8 cellular contexts compared by ENCODE assay signal in the genomic region with DNA sequence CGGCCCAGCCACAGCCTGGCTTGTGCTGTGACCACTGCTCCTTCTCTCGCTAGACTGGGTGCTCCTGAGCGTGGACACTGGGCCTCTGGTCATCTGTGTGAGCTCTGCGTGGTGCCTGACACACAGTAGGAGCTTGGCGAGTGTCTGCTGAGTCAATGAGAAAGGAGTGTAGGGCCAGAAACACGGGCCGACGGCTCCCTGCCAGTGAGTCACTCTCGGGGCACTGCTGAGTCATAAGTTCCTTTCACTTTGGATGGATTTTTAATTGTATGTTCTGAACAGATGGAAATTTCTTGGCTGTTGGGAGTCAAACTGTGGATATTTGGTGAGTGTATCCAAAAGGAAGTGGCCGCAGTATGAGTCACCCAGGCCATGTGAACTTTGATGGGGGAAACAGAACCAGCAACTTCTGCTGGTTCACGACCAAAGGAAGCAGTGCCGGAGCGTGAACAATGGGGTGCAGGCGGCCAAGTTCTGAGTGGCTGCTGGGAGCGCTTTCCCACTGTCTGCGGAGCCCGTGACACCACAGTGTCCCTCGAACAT. TPM values are rescaled to one million over a fixed set of nuclear protein-coding genes. Genes with fewer than 3 reads are reported as not detected.
DNase-seq lines count a peak whose midpoint lies in the region; ATAC-seq and TF ChIP-seq lines count a peak whose summit lies in the region.

No MANE protein-coding gene starts in this region.

- peak; percentile 93 for DNase-seq in GM03348 (ENCODE audit: low spot score)
- DNase-seq in Peyer's patch: peak in 2 of 3 donors; percentile 26 to 77
- DNase-seq in astrocyte of the spinal cord (ENCODE audit: low read depth, low spot score): peak; percentile 99
- DNase-seq in hypothalamus (lab: John Stamatoyannopoulos, UW): peak in 41 of 51 donors; percentile 5 to 85 (median 45)
- no peak for DNase-seq in NCI-H1092 treated with DMSO at 0.1 percent for 48 hours (lab: John Stamatoyannopoulos, UW)
- no peak for DNase-seq in SHP77 (lab: John Stamatoyannopoulos, UW)

- no peaks in the 10 kb centered on the region for H3K36me3 ChIP-seq in Peyer's patch
- H3K36me3 ChIP-seq in skeletal muscle tissue (ENCODE audit: control insufficient read depth in 3 of 3, insufficient read depth in 3 of 3, low read length in 3 of 3): no peaks in the 10 kb centered on the region

- H3K4me1 ChIP-seq in Peyer's patch (peaks cover 0 to 21% (median 0%) of the 10 kb centered on the region in 4 donors), skeletal muscle tissue (ENCODE audit: control insufficient read depth in 3 of 3, insufficient read depth in 3 of 3, low read length in 3 of 3) (peaks cover 34 to 41% (median 39%) of the 10 kb centered on the region in 3 donors)

- H3K27ac ChIP-seq in Peyer's patch (peak overlapping the region; percentile 70 to 95 (median 82)), skeletal muscle tissue (ENCODE audit: low read depth, low read length) (peak overlapping the region; percentile 93)

- H3K9ac ChIP-seq in skeletal muscle tissue (ENCODE audit: low read depth in 1 of 3, low read length in 3 of 3): peak overlapping the region; percentile 0 to 69 (median 63)

- no peaks in the 10 kb centered on the region for H3K9me3 ChIP-seq in Peyer's patch
- no peaks in the 10 kb centered on the region for H3K9me3 ChIP-seq in skeletal muscle tissue (ENCODE audit: control insufficient read depth in 3 of 3, low read length in 3 of 3)

- in situ Hi-C loops in astrocyte of the spinal cord (cut with HindIII; ENCODE audit: low sequenced_read_pairs): no loop called here

- ATAC-seq in HG02798 (IDR thresholded peaks at IDR 0.05; ENCODE audit: poor library complexity, unreplicated experiment): no peak

- TF ChIP-seq CTCF in Peyer's patch (IDR thresholded peaks at IDR 0.05) (no peak), astrocyte of the spinal cord (IDR thresholded peaks at IDR 0.05; ENCODE audit: low read depth, low read length) (no peak)

- H3K27me3 ChIP-seq in Peyer's patch (no peaks in the 10 kb centered on the region), skeletal muscle tissue (ENCODE audit: control insufficient read depth in 3 of 3, insufficient read depth in 3 of 3, low read length in 3 of 3) (peaks cover 5 to 12% (median 7%) of the 10 kb centered on the region in 3 donors)

- H3K4me3 ChIP-seq in Peyer's patch: no peak overlapping the region
- no peak overlapping the region for H3K4me3 ChIP-seq in astrocyte of the spinal cord (ENCODE audit: low read depth, low read length)
- no peak overlapping the region for H3K4me3 ChIP-seq in skeletal muscle tissue (ENCODE audit: low read length in 3 of 3)

- TF ChIP-seq POLR2A in Peyer's patch (IDR thresholded peaks at IDR 0.05): no peak

RNA-seq across cellular contexts. Expression of a gene that starts 41.0 kb away (rescaled TPM):
- total RNA-seq in Peyer's patch: 10 to 100 TPM; 18.6 to 85.0 (median 33.0) TPM
- 59.0 TPM for total RNA-seq in skeletal muscle tissue

Comparison
In these comparisons a context has a peak if more than half of its experiments do, and no peak if none do; other contexts are left out.
1. DNase-seq: peak in GM03348 (single experiment), Peyer's patch (2 of 3), astrocyte of the spinal cord (single experiment) and hypothalamus (41 of 51); none in NCI-H1092 treated with DMSO at 0.1 percent for 48 hours (single experiment) and SHP77 (0 of 2).